1 cellular context compared by ENCODE assay signal in the genomic region with DNA sequence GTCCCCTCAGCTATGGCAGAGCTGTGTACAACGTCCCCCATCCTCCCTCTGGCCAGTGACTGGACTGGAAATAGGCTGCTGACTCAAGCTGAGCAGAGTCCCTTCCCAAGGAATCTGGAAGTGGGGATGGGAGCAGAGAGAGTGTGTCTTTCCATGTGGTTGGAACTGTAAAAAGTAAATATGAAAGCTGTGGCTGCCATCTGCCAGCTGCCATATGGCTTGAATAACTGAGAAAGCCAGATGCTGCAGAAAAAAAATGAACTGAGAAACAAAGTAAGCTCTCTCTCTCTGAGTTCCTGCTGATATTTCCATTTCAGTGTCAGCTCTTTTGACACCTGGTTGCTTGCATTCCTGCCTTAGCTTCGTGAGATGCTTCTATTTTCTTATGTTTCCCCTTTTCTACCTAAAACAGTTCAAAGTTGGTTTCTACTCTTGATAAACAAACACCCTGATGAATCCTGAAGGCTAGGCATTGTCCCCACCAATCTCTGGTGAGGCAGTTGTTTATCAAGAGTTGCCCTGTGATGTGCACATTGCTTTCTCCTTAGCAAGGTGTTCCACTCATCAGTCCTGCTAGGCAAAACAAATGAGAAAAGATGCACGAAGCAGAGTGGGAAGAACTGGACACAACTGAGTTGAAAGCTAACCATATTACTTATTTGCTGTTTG.
TF ChIP-seq lines count a peak whose summit lies in the region.

No MANE protein-coding gene starts in this region.

TF ChIP-seq in GM23338, 12 proteins besides CTCF, POLR2A, EP300 and RAD21 (continued from another document):
- TF ChIP-seq ZNF331 (CRISPR knock-in tag; IDR thresholded peaks at IDR 0.05; ENCODE audit: low read depth) (no peak), JUNB (IDR thresholded peaks at IDR 0.05; ENCODE audit: unreplicated experiment) (no peak), CREB1 (CRISPR knock-in tag; IDR thresholded peaks at IDR 0.05; ENCODE audit: low read depth) (no peak), STAT1 (IDR thresholded peaks at IDR 0.05; ENCODE audit: unreplicated experiment) (no peak)
- TF ChIP-seq, protein P1, sequence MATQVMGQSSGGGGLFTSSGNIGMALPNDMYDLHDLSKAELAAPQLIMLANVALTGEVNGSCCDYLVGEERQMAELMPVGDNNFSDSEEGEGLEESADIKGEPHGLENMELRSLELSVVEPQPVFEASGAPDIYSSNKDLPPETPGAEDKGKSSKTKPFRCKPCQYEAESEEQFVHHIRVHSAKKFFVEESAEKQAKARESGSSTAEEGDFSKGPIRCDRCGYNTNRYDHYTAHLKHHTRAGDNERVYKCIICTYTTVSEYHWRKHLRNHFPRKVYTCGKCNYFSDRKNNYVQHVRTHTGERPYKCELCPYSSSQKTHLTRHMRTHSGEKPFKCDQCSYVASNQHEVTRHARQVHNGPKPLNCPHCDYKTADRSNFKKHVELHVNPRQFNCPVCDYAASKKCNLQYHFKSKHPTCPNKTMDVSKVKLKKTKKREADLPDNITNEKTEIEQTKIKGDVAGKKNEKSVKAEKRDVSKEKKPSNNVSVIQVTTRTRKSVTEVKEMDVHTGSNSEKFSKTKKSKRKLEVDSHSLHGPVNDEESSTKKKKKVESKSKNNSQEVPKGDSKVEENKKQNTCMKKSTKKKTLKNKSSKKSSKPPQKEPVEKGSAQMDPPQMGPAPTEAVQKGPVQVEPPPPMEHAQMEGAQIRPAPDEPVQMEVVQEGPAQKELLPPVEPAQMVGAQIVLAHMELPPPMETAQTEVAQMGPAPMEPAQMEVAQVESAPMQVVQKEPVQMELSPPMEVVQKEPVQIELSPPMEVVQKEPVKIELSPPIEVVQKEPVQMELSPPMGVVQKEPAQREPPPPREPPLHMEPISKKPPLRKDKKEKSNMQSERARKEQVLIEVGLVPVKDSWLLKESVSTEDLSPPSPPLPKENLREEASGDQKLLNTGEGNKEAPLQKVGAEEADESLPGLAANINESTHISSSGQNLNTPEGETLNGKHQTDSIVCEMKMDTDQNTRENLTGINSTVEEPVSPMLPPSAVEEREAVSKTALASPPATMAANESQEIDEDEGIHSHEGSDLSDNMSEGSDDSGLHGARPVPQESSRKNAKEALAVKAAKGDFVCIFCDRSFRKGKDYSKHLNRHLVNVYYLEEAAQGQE (IDR thresholded peaks at IDR 0.05; ENCODE audit: unreplicated experiment) = no peak
